In genomic region chr7:102450242-102450641, GRCh38 we compare ENCODE assay signal across 8 cellular contexts. TPM values are rescaled to one million over a fixed set of nuclear protein-coding genes. Genes with fewer than 3 reads are reported as not detected.
DNase-seq lines count a peak whose midpoint lies in the region; TF ChIP-seq lines count a peak whose summit lies in the region.

No MANE protein-coding gene starts in this region.

- no peaks in the 10 kb centered on the region for H3K4me1 Mint-ChIP-seq in activated T-helper 2 cell treated with anti-CD3 and anti-CD28 coated beads, Interferon-gamma antibody, Interleukin-2, Interleukin-4, amounts not matched to agents 10 μg/mL and 5 μg/mL and 100 μg/mL, durations not matched to agents 14 hours and 24 hours and 36 hours (ENCODE audit: low read depth)

- H3K27me3 ChIP-seq in thyroid gland: no peaks in the 10 kb centered on the region

- no peak overlapping the region for H3K4me3 ChIP-seq in choroid plexus epithelial cell (ENCODE audit: low read depth, low read length)
- no peak overlapping the region for H3K4me3 ChIP-seq in thyroid gland (replicated peaks in 1 of 3)

- no peak overlapping the region for H3K4me3 Mint-ChIP-seq in activated T-helper 2 cell treated with anti-CD3 and anti-CD28 coated beads, Interferon-gamma antibody, Interleukin-2, Interleukin-4, amounts not matched to agents 10 μg/mL and 5 μg/mL and 100 μg/mL, durations not matched to agents 14 hours and 24 hours and 36 hours (ENCODE audit: low read depth)

- WGBS in thyroid gland, 2 donors: 79 to 81% methylated on average over 5 to 6 of the region's 6 CpGs

- H3K36me3 ChIP-seq in thyroid gland: peaks cover 14 to 17% of the 10 kb centered on the region in 2 donors

- no peaks in the 10 kb centered on the region for H3K27me3 Mint-ChIP-seq in activated T-helper 2 cell treated with anti-CD3 and anti-CD28 coated beads, Interferon-gamma antibody, Interleukin-2, Interleukin-4, amounts not matched to agents 10 μg/mL and 5 μg/mL and 100 μg/mL, durations not matched to agents 14 hours and 24 hours and 36 hours (ENCODE audit: low read depth)

- in situ Hi-C loops in SK-MEL-5 (cut with HindIII; ENCODE audit: low pct_unique_long_range_greater_than_20kb, low sequenced_read_pairs): no loop called here

- TF ChIP-seq CTCF in choroid plexus epithelial cell (conservative IDR thresholded peaks at IDR 0.05; ENCODE audit: low read depth, low read length) (peak; percentile 32), thyroid gland (IDR thresholded peaks at IDR 0.05) (no peak)

- no peak for TF ChIP-seq POLR2A in thyroid gland (IDR thresholded peaks at IDR 0.05)

- H3K27ac Mint-ChIP-seq in activated T-helper 2 cell treated with anti-CD3 and anti-CD28 coated beads, Interferon-gamma antibody, Interleukin-2, Interleukin-4, amounts not matched to agents 10 μg/mL and 5 μg/mL and 100 μg/mL, durations not matched to agents 14 hours and 24 hours and 36 hours: no peak overlapping the region

- H3K4me1 ChIP-seq in thyroid gland: no peaks in the 10 kb centered on the region

- intact Hi-C loops in thyroid gland (cut with DNase I): no loop called here
- intact Hi-C loops in activated T-helper 2 cell treated with anti-CD3 and anti-CD28 coated beads, Interferon-gamma antibody, Interleukin-2, Interleukin-4, amounts not matched to agents 10 μg/mL and 5 μg/mL and 100 μg/mL, durations not matched to agents 14 hours and 24 hours and 36 hours (cut with micrococcal nuclease): no loop called here

- H3K36me3 Mint-ChIP-seq in activated T-helper 2 cell treated with anti-CD3 and anti-CD28 coated beads, Interferon-gamma antibody, Interleukin-2, Interleukin-4, amounts not matched to agents 10 μg/mL and 5 μg/mL and 100 μg/mL, durations not matched to agents 14 hours and 24 hours and 36 hours (ENCODE audit: low read depth): peaks cover 12% of the 10 kb centered on the region

- no peaks in the 10 kb centered on the region for H3K9me3 Mint-ChIP-seq in activated T-helper 2 cell treated with anti-CD3 and anti-CD28 coated beads, Interferon-gamma antibody, Interleukin-2, Interleukin-4, amounts not matched to agents 10 μg/mL and 5 μg/mL and 100 μg/mL, durations not matched to agents 14 hours and 24 hours and 36 hours

- peak; percentile 44 for DNase-seq in activated T-cell treated with anti-CD3 and anti-CD28 coated beads for 1 hour (ENCODE audit: low read depth)
- no peak for DNase-seq in activated T-cell treated with anti-CD3 and anti-CD28 coated beads for 4 hours
- DNase-seq in SK-MEL-5 (ENCODE audit: low read depth, low spot score): peak; percentile 40
- DNase-seq in choroid plexus epithelial cell (ENCODE audit: low read depth): no peak
- peak; percentile 48 for DNase-seq in stimulated activated naive CD4-positive, alpha-beta T cell treated with Interleukin-2 at 50 U/mL for 16 hours (lab: John Stamatoyannopoulos, UW)
- DNase-seq in iPS-NIHi11 (ENCODE audit: low spot score): no peak
- DNase-seq in thyroid gland: no peak
- no peak for DNase-seq in activated T-helper 2 cell treated with anti-CD3 and anti-CD28 coated beads, Interferon-gamma antibody, Interleukin-2, Interleukin-4, amounts not matched to agents 10 μg/mL and 5 μg/mL and 100 μg/mL, durations not matched to agents 14 hours and 24 hours and 36 hours (ENCODE audit: low spot score)

- no peaks in the 10 kb centered on the region for H3K9me3 ChIP-seq in thyroid gland

- H3K27ac ChIP-seq in thyroid gland: no peak overlapping the region

RNA-seq across cellular contexts. Expression of gene ALKBH4, which starts 14.4 kb away (rescaled TPM):
- total RNA-seq in SK-MEL-5 (2014; rRNA removed; shearing (Covaris generic)): 17.9 and 19.5 TPM in 2 replicates
- 33.2 and 34.3 TPM in 2 replicates for polyA plus RNA-seq in SK-MEL-5 (2015; cell fraction: cytosol; rRNA removed)
- polyA plus RNA-seq in SK-MEL-5 (2015; cell fraction: nucleus; rRNA removed): 4.6 and 7.7 TPM in 2 replicates
- 10 to 100 TPM; 16.9 to 42.2 (median 28.6) TPM for total RNA-seq in thyroid gland
- 8.9 and 10.0 TPM in 2 replicates for total RNA-seq in activated T-helper 2 cell treated with anti-CD3 and anti-CD28 coated beads, Interferon-gamma antibody, Interleukin-2, Interleukin-4, amounts not matched to agents 10 μg/mL and 5 μg/mL and 100 μg/mL, durations not matched to agents 14 hours and 24 hours and 36 hours

RNA-seq across cellular contexts. Expression of gene LRWD1, which starts 14.5 kb away (rescaled TPM):
- 33.3 and 37.2 TPM in 2 replicates for total RNA-seq in SK-MEL-5 (2014; rRNA removed; shearing (Covaris generic))
- polyA plus RNA-seq in SK-MEL-5 (2015; cell fraction: cytosol; rRNA removed): 61.9 and 62.3 TPM in 2 replicates
- 46.8 and 60.7 TPM in 2 replicates for polyA plus RNA-seq in SK-MEL-5 (2015; cell fraction: nucleus; rRNA removed)
- total RNA-seq in thyroid gland: 10 to 100 TPM; 11.4 to 23.5 (median 16.4) TPM
- 21.8 and 22.0 TPM in 2 replicates for total RNA-seq in activated T-helper 2 cell treated with anti-CD3 and anti-CD28 coated beads, Interferon-gamma antibody, Interleukin-2, Interleukin-4, amounts not matched to agents 10 μg/mL and 5 μg/mL and 100 μg/mL, durations not matched to agents 14 hours and 24 hours and 36 hours

RNA-seq across cellular contexts. Expression of gene ORAI2, which starts 16.9 kb away (rescaled TPM):
- total RNA-seq in SK-MEL-5 (2014; rRNA removed; shearing (Covaris generic)): 21.4 and 22.3 TPM in 2 replicates
- 49.1 and 49.3 TPM in 2 replicates for polyA plus RNA-seq in SK-MEL-5 (2015; cell fraction: cytosol; rRNA removed)
- 10.4 and 25.6 TPM in 2 replicates for polyA plus RNA-seq in SK-MEL-5 (2015; cell fraction: nucleus; rRNA removed)
- total RNA-seq in thyroid gland: 100 to 1,000 TPM in 2 of 4 donors, 10 to 100 TPM in 2; 41.8 to 133 (median 81.4) TPM
- 53.5 and 53.8 TPM in 2 replicates for total RNA-seq in activated T-helper 2 cell treated with anti-CD3 and anti-CD28 coated beads, Interferon-gamma antibody, Interleukin-2, Interleukin-4, amounts not matched to agents 10 μg/mL and 5 μg/mL and 100 μg/mL, durations not matched to agents 14 hours and 24 hours and 36 hours

RNA-seq across cellular contexts. Expression of gene POLR2J, which starts 28.5 kb away (rescaled TPM):
- total RNA-seq in SK-MEL-5 (2014; rRNA removed; shearing (Covaris generic)): 81.3 and 105 TPM in 2 replicates
- 75.3 and 92.4 TPM in 2 replicates for polyA plus RNA-seq in SK-MEL-5 (2015; cell fraction: cytosol; rRNA removed)
- polyA plus RNA-seq in SK-MEL-5 (2015; cell fraction: nucleus; rRNA removed): 14.8 and 21.8 TPM in 2 replicates
- 10 to 100 TPM in 3 of 4 donors, 1 to 10 TPM in 1; 6.9 to 31.5 (median 20.8) TPM for total RNA-seq in thyroid gland
- total RNA-seq in activated T-helper 2 cell treated with anti-CD3 and anti-CD28 coated beads, Interferon-gamma antibody, Interleukin-2, Interleukin-4, amounts not matched to agents 10 μg/mL and 5 μg/mL and 100 μg/mL, durations not matched to agents 14 hours and 24 hours and 36 hours: 46.8 and 52.2 TPM in 2 replicates

RNA-seq across cellular contexts. Expression of gene PRKRIP1, which starts 54.1 kb away (rescaled TPM):
- total RNA-seq in SK-MEL-5 (2014; rRNA removed; shearing (Covaris generic)): 25.8 and 25.9 TPM in 2 replicates
- polyA plus RNA-seq in SK-MEL-5 (2015; cell fraction: cytosol; rRNA removed): 30.5 and 32.9 TPM in 2 replicates
- 118 and 121 TPM in 2 replicates for polyA plus RNA-seq in SK-MEL-5 (2015; cell fraction: nucleus; rRNA removed)
- total RNA-seq in thyroid gland: 10 to 100 TPM; 31.8 to 43.7 (median 37.7) TPM
- 25.7 and 30.0 TPM in 2 replicates for total RNA-seq in activated T-helper 2 cell treated with anti-CD3 and anti-CD28 coated beads, Interferon-gamma antibody, Interleukin-2, Interleukin-4, amounts not matched to agents 10 μg/mL and 5 μg/mL and 100 μg/mL, durations not matched to agents 14 hours and 24 hours and 36 hours

Comparison
In these comparisons a context has a peak if more than half of its experiments do, and no peak if none do; other contexts are left out.
1. DNase-seq: peak in activated T-cell treated with anti-CD3 and anti-CD28 coated beads for 1 hour (single experiment), SK-MEL-5 (single experiment) and stimulated activated naive CD4-positive, alpha-beta T cell treated with Interleukin-2 at 50 U/mL for 16 hours (single experiment); none in activated T-cell treated with anti-CD3 and anti-CD28 coated beads for 4 hours (single experiment), choroid plexus epithelial cell (single experiment), iPS-NIHi11 (single experiment), thyroid gland (0 of 2) and activated T-helper 2 cell treated with anti-CD3 and anti-CD28 coated beads, Interferon-gamma antibody, Interleukin-2, Interleukin-4, amounts not matched to agents 10 μg/mL and 5 μg/mL and 100 μg/mL, durations not matched to agents 14 hours and 24 hours and 36 hours (single experiment).